23 cellular contexts compared by ENCODE assay signal in the genomic region with DNA sequence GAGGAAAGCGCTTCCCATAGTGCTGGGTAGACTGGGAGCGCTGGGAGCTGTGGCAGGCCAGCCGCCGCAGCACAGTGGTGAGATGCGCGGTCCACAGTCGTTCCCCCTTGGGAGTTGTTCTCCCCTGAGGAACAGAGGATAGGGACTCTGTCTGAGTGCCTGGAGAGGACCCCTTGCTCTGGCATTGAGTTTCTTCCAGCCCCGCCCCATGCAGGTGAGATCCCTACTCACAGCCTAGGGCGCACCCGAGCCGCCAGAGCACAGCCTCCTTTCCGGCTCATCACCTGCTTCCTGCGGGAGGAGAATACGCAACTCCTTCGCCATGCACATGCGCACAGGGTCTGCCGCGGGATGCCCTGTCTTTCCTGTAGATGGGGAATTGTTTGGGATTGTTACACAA.
"Had no signal": no experiment of that assay in that cellular context is flagged by ENCODE, and none has a peak within 500 bp of the region (broad histone marks: within the 10 kb centered on the region; RNA-seq: fewer than 3 reads in every experiment).

No MANE protein-coding gene starts in this region.

- H3K36me3 ChIP-seq: gastrocnemius medialis, right atrium auricular region, transverse colon, vagina had no signal

- H3K4me2 ChIP-seq: smooth muscle cell had no signal

- H3K9ac ChIP-seq: parathyroid adenoma had no signal

- FAIRE-seq: keratinocyte had no signal

- ATAC-seq: esophagus mucosa; gastrocnemius medialis; left lobe of liver; mucosa of descending colon; sciatic nerve; stimulated activated memory B cell treated with anti-CD40 and anti-IgM and Interleukin-4, amounts not matched to agents 10 μg/mL and 1 μg/mL and 100 μg/mL, for 72 hours had no signal

- H2AFZ ChIP-seq: parathyroid adenoma had no signal

- H3K27me3 ChIP-seq: dorsolateral prefrontal cortex, gastrocnemius medialis, right atrium auricular region, transverse colon, vagina had no signal

- H3K27ac ChIP-seq: dorsolateral prefrontal cortex, epithelial cell of prostate, gastrocnemius medialis, parathyroid adenoma, right atrium auricular region, transverse colon, vagina had no signal

- H3K79me2 ChIP-seq: parathyroid adenoma had no signal

- H3K4me1 ChIP-seq: gastrocnemius medialis, parathyroid adenoma, right atrium auricular region, transverse colon, vagina had no signal

- H3K9me3 ChIP-seq: gastrocnemius medialis, mucosa of descending colon, right atrium auricular region, transverse colon, vagina had no signal

- H3K4me3 ChIP-seq: dorsolateral prefrontal cortex, gastrocnemius medialis, lung, mucosa of descending colon, right atrium auricular region, smooth muscle cell, transverse colon, vagina had no signal

- DNase-seq: cortex of kidney; dorsolateral prefrontal cortex; effector CD4-positive, alpha-beta T cell; foreskin fibroblast; gastrocnemius medialis; head of caudate nucleus; mucosa of descending colon; naive B cell; stimulated activated CD4-positive, alpha-beta T cell treated with anti-CD3 and anti-CD28 coated beads, Interleukin-12 subunit alpha, Interleukin-12 subunit beta, amount 100 ng/mL, for 4 hours; stimulated activated CD4-positive, alpha-beta T cell treated with anti-CD3 and anti-CD28 coated beads, Interleukin-1b, Interleukin-23, amount 100 ng/mL, for 48 hours; stimulated activated CD4-positive, alpha-beta T cell treated with anti-CD3 and anti-CD28 coated beads, Interleukin-4, amount 100 ng/mL, for 24 hours; transverse colon had no signal
